ENCODE assay signal across 19 cellular contexts in the genomic region with DNA sequence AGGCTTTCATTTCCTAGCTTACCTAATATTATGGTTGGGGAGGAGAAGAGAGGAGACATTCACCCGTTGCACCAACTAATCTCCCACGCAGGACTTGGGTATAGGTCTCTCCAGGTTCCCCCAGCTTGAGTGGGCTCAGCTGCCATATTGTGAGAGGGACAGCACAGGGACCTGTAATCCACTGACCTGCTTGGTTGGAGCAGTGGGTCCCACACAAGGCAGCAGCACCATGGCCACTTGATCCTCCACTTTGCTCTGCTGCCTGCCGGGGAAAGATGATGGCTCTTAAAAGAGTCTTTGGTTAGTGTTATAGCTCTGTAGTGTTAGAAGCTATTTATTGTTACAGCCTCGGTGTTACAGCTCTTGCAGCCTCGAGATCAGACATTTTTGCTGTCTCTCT. TPM values are rescaled to one million over a fixed set of nuclear protein-coding genes. Genes with fewer than 3 reads are reported as not detected.
A peak's percentile ranks its signal among the peaks of the same experiment; 100 is the strongest.
DNase-seq lines count a peak whose midpoint lies in the region; ATAC-seq and TF ChIP-seq lines count a peak whose summit lies in the region.
"Had no signal": no experiment of that assay in that cellular context is flagged by ENCODE, and none has a peak within 500 bp of the region (broad histone marks: within the 10 kb centered on the region; RNA-seq: fewer than 3 reads in every experiment).

No MANE protein-coding gene starts in this region.

- H4K8ac ChIP-seq in mesenchymal stem cell (ENCODE audit: low read length), result peak overlapping the region; percentile 58

- H3K79me1 ChIP-seq in mesenchymal stem cell (replicated peaks; ENCODE audit: low read length, poor library complexity, severe bottlenecking), result peaks cover 1% of the 10 kb centered on the region

- H3K23ac ChIP-seq in mesenchymal stem cell (ENCODE audit: low read length in 2 of 2), result no peak overlapping the region

- no peak overlapping the region for H2BK5ac ChIP-seq in mesenchymal stem cell (ENCODE audit: low read depth, low read length, poor library complexity, severe bottlenecking)

- ATAC-seq in SK-N-SH treated with all-trans-retinoic acid at 6 μM for 48 hours, result peak; percentile 54
- ATAC-seq in upper lobe of right lung, result peak; percentile 25
- ATAC-seq in lower lobe of right lung, result no peak
- ATAC-seq: activated naive CD8-positive, alpha-beta T cell treated with anti-CD3 and anti-CD28 coated beads, Interleukin-2, amount 50 U/mL, for 24 hours; T-cell had no signal

- peak overlapping the region; percentile 3 for H2BK120ac ChIP-seq in mesenchymal stem cell (ENCODE audit: low read depth, low read length)

- peaks cover 12% of the 10 kb centered on the region for H3K9me3 ChIP-seq in mesenchymal stem cell (ENCODE audit: control insufficient read depth, low read length)
- H3K9me3 ChIP-seq in upper lobe of right lung, result no peaks in the 10 kb centered on the region
- no peaks in the 10 kb centered on the region for H3K9me3 ChIP-seq in lower lobe of right lung
- H3K9me3 ChIP-seq: Peyer's patch had no signal

- H3K27ac ChIP-seq in mesenchymal stem cell (ENCODE audit: low read length, poor library complexity, severe bottlenecking), result peak overlapping the region; percentile 68
- H3K27ac ChIP-seq in upper lobe of right lung, result no peak overlapping the region
- H3K27ac ChIP-seq in lower lobe of right lung, result no peak overlapping the region
- H3K27ac ChIP-seq: 22Rv1, Peyer's patch, WERI-Rb-1 had no signal

- intact Hi-C loops in upper lobe of right lung (cut with DNase I) (no loop called here), lower lobe of right lung (cut with DNase I) (no loop called here)

- H3K9ac ChIP-seq in mesenchymal stem cell (ENCODE audit: low read length), result peak overlapping the region; percentile 68

- H3K36me3 ChIP-seq in mesenchymal stem cell (ENCODE audit: control insufficient read depth in 1 of 2, insufficient read depth in 2 of 2, low read depth in 1 of 2, low read length in 2 of 2), result no peaks in the 10 kb centered on the region
- H3K36me3 ChIP-seq in upper lobe of right lung, result no peaks in the 10 kb centered on the region
- no peaks in the 10 kb centered on the region for H3K36me3 ChIP-seq in lower lobe of right lung
- H3K36me3 ChIP-seq: Peyer's patch, WERI-Rb-1 had no signal

- peak overlapping the region in 1 of 2 experiments; percentile 93 for H2BK12ac ChIP-seq in mesenchymal stem cell (ENCODE audit: low read length in 2 of 2)

- H3K4me2 ChIP-seq in mesenchymal stem cell (ENCODE audit: low read length, poor library complexity, severe bottlenecking), result no peak overlapping the region

- no peak for TF ChIP-seq CTCF in upper lobe of right lung (IDR thresholded peaks at IDR 0.05)
- TF ChIP-seq CTCF in lower lobe of right lung (IDR thresholded peaks at IDR 0.05), result no peak

- H2AK5ac ChIP-seq in mesenchymal stem cell (ENCODE audit: low read length, severe bottlenecking), result peak overlapping the region; percentile 49

- no peak overlapping the region for H4K91ac ChIP-seq in mesenchymal stem cell (ENCODE audit: low read length)

- DNase-seq in NCI-H146 (lab: John Stamatoyannopoulos, UW), result peak; percentile 31
- no peak for DNase-seq in NCI-H146 treated with DMSO at 0.1 percent for 48 hours (lab: John Stamatoyannopoulos, UW; ENCODE audit: unreplicated experiment)
- DNase-seq in mesenchymal stem cell, result no peak
- no peak for DNase-seq in upper lobe of right lung
- no peak for DNase-seq in cerebellar cortex (ENCODE audit: low spot score)
- no peak for DNase-seq in lower lobe of right lung
- no peak for DNase-seq in amygdala (lab: John Stamatoyannopoulos, UW)
- DNase-seq: activated naive CD8-positive, alpha-beta T cell treated with anti-CD3 and anti-CD28 coated beads, Interleukin-2, amount 50 U/mL, for 24 hours; CD4-positive, CD25-positive, alpha-beta regulatory T cell; cerebellar nuclear complex; MM.1S; NCI-H2029; NCI-H526 treated with DMSO at 0.1 percent for 48 hours; Peyer's patch; stimulated activated CD4-positive, alpha-beta T cell treated with anti-CD3 and anti-CD28 coated beads, Interleukin-1b, Interleukin-23, amount 100 ng/mL, for 48 hours; T-cell; WERI-Rb-1 had no signal

- H3K14ac ChIP-seq in mesenchymal stem cell (ENCODE audit: low read length in 2 of 2), result peak overlapping the region in 1 of 2 experiments; percentile 7

- peak overlapping the region; percentile 29 to 81 for H3K18ac ChIP-seq in mesenchymal stem cell (ENCODE audit: low read depth in 1 of 2, low read length in 2 of 2)

- H3K27me3 ChIP-seq in mesenchymal stem cell (ENCODE audit: control insufficient read depth in 1 of 2, insufficient read depth in 1 of 2, low read length in 2 of 2) (no peaks in the 10 kb centered on the region), upper lobe of right lung (no peaks in the 10 kb centered on the region), lower lobe of right lung (ENCODE audit: low read depth) (no peaks in the 10 kb centered on the region)
- H3K27me3 ChIP-seq: Peyer's patch had no signal

- 98% methylated on average over 5 of the region's 5 CpGs for WGBS in mesenchymal stem cell

- H2AFZ ChIP-seq in mesenchymal stem cell (ENCODE audit: low read depth, low read length), result peak overlapping the region; percentile 64

- no peak overlapping the region for H2BK15ac ChIP-seq in mesenchymal stem cell (ENCODE audit: low read depth, poor library complexity, severe bottlenecking)

- H3K4me1 ChIP-seq in mesenchymal stem cell (ENCODE audit: control insufficient read depth, insufficient read depth, low read depth, low read length) (peaks cover 2% of the 10 kb centered on the region), upper lobe of right lung (no peaks in the 10 kb centered on the region), lower lobe of right lung (peaks cover 3% of the 10 kb centered on the region)
- H3K4me1 ChIP-seq: Peyer's patch had no signal

- peak overlapping the region in 1 of 2 experiments; percentile 69 for H3K4ac ChIP-seq in mesenchymal stem cell (ENCODE audit: low read depth in 1 of 2, low read length in 2 of 2)

- H3K4me3 ChIP-seq in mesenchymal stem cell (ENCODE audit: insufficient read depth in 1 of 2, low read depth in 1 of 2, low read length in 2 of 2) (no peak overlapping the region), upper lobe of right lung (no peak overlapping the region), lower lobe of right lung (no peak overlapping the region)
- H3K4me3 ChIP-seq: Peyer's patch had no signal

TF ChIP-seq in SK-N-SH treated with all-trans-retinoic acid at 6 μM for 48 hours, 23 proteins besides CTCF, POLR2A, EP300 and RAD21:
- TF ChIP-seq SNAI2 (CRISPR knock-in tag; IDR thresholded peaks at IDR 0.05) (no peak), ZC3H10 (CRISPR knock-in tag; IDR thresholded peaks at IDR 0.05) (no peak), BACH2 (CRISPR knock-in tag; IDR thresholded peaks at IDR 0.05; ENCODE audit: borderline replicate concordance) (no peak), ESRRG (CRISPR knock-in tag; IDR thresholded peaks at IDR 0.05) (no peak), PPARA (CRISPR knock-in tag; IDR thresholded peaks at IDR 0.05; ENCODE audit: borderline replicate concordance) (no peak), ZNF70 (CRISPR knock-in tag; IDR thresholded peaks at IDR 0.05) (no peak), ZNF8 (CRISPR knock-in tag; IDR thresholded peaks at IDR 0.05) (no peak), GLIS3 (CRISPR knock-in tag; IDR thresholded peaks at IDR 0.05) (no peak), ZFP3 (CRISPR knock-in tag; IDR thresholded peaks at IDR 0.05) (no peak), ARNTL (CRISPR knock-in tag; IDR thresholded peaks at IDR 0.05; ENCODE audit: borderline replicate concordance, low read depth) (no peak), TOX (CRISPR knock-in tag; IDR thresholded peaks at IDR 0.05; ENCODE audit: borderline replicate concordance) (no peak)
- TF ChIP-seq, protein P1, sequence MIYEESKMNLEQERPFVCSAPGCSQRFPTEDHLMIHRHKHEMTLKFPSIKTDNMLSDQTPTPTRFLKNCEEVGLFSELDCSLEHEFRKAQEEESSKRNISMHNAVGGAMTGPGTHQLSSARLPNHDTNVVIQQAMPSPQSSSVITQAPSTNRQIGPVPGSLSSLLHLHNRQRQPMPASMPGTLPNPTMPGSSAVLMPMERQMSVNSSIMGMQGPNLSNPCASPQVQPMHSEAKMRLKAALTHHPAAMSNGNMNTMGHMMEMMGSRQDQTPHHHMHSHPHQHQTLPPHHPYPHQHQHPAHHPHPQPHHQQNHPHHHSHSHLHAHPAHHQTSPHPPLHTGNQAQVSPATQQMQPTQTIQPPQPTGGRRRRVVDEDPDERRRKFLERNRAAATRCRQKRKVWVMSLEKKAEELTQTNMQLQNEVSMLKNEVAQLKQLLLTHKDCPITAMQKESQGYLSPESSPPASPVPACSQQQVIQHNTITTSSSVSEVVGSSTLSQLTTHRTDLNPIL (CRISPR knock-in tag; IDR thresholded peaks at IDR 0.05; ENCODE audit: low read depth), result no peak
- TF ChIP-seq, protein P2, sequence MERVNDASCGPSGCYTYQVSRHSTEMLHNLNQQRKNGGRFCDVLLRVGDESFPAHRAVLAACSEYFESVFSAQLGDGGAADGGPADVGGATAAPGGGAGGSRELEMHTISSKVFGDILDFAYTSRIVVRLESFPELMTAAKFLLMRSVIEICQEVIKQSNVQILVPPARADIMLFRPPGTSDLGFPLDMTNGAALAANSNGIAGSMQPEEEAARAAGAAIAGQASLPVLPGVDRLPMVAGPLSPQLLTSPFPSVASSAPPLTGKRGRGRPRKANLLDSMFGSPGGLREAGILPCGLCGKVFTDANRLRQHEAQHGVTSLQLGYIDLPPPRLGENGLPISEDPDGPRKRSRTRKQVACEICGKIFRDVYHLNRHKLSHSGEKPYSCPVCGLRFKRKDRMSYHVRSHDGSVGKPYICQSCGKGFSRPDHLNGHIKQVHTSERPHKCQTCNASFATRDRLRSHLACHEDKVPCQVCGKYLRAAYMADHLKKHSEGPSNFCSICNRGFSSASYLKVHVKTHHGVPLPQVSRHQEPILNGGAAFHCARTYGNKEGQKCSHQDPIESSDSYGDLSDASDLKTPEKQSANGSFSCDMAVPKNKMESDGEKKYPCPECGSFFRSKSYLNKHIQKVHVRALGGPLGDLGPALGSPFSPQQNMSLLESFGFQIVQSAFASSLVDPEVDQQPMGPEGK (CRISPR knock-in tag; IDR thresholded peaks at IDR 0.05; ENCODE audit: borderline replicate concordance), result no peak

RNA-seq across cellular contexts. Expression of a gene that starts 22.5 kb away (rescaled TPM):
- 45.8 TPM for polyA plus RNA-seq in mesenchymal stem cell (2013, experiment 1 of 2)
- polyA plus RNA-seq in mesenchymal stem cell (2013, experiment 2 of 2), result 47.5 TPM
- total RNA-seq in upper lobe of right lung (105 TPM), lower lobe of right lung (109 TPM)

Comparison
In these comparisons a context has a peak if more than half of its experiments do, and no peak if none do; other contexts are left out.
1. ATAC-seq: peak in SK-N-SH treated with all-trans-retinoic acid at 6 μM for 48 hours (single experiment) and upper lobe of right lung (single experiment); none in lower lobe of right lung (0 of 2).